ENCODE assay signal across 7 cellular contexts in genomic region chr16:67198238-67198734, GRCh38. TPM values are rescaled to one million over a fixed set of nuclear protein-coding genes. Genes with fewer than 3 reads are reported as not detected.
DNase-seq lines count a peak whose midpoint lies in the region; ATAC-seq, FAIRE-seq and TF ChIP-seq lines count a peak whose summit lies in the region.

No MANE protein-coding gene starts in this region.

- no peak for FAIRE-seq in GM12878 (lab: Jason Lieb, UNC)

- ATAC-seq in GM12878: peak; percentile 81

- TF ChIP-seq POLR2A in GM12878 (IDR thresholded peaks at IDR 0.05; ENCODE audit: low read depth, low read length): peak; percentile 52; the same call in 1 of the 2 replicates

- in situ Hi-C loops in GM12878 (cut with MboI): no loop called here

- H3K9me3 ChIP-seq in MM.1S (replicated peaks; ENCODE audit: insufficient read depth, low read length) (no peaks in the 10 kb centered on the region), GM12878 (replicated peaks; ENCODE audit: control insufficient read depth, insufficient read depth, low read length) (no peaks in the 10 kb centered on the region)

- H3K27ac ChIP-seq in MM.1S (ENCODE audit: low read length) (no peak overlapping the region), GM12878 (ENCODE audit: control insufficient read depth, insufficient read depth) (no peak overlapping the region), substantia nigra (ENCODE audit: low read depth, low read length, poor library complexity, severe bottlenecking) (no peak overlapping the region)

- POLR2A ChIA-PET in GM12878 (lab: Charles Lee): interaction anchor here (1.0 kb wide), 1 partner anchor 8 kb away, joined by 3 read pairs; no protein-coding TSS in a partner anchor

- H3K4me2 ChIP-seq in MM.1S (ENCODE audit: low read depth, low read length): no peak overlapping the region
- H3K4me2 ChIP-seq in GM12878 (ENCODE audit: control insufficient read depth, insufficient read depth): no peak overlapping the region

- H2AFZ ChIP-seq in MM.1S (ENCODE audit: low read length) (no peak overlapping the region), GM12878 (ENCODE audit: control insufficient read depth, low read depth, low read length) (no peak overlapping the region)

- 81% methylated on average over 12 of the region's 12 CpGs for WGBS in GM12878 (ENCODE audit: insufficient coverage, insufficient replicate concordance, low lambda C conversion rate, missing lambda C conversion rate)

- no peak for TF ChIP-seq RAD21 in GM12878 (IDR thresholded peaks at IDR 0.05; ENCODE audit: insufficient read depth, low read depth, low read length)

- TF ChIP-seq EP300 in GM12878 (IDR thresholded peaks at IDR 0.05; ENCODE audit: borderline replicate concordance in 1 of 2, control insufficient read depth in 1 of 2, low read depth in 2 of 2, low read length in 2 of 2): no peak

- peaks cover 35% of the 10 kb centered on the region for H3K79me2 ChIP-seq in MM.1S (ENCODE audit: low read length)
- H3K79me2 ChIP-seq in GM12878 (ENCODE audit: control insufficient read depth, insufficient read depth, low read length): peaks cover 10% of the 10 kb centered on the region

- no peak overlapping the region for H3K4me3 ChIP-seq in MM.1S (ENCODE audit: low read length)
- H3K4me3 ChIP-seq in GM12878: no peak overlapping the region

- H3K27me3 ChIP-seq in MM.1S (replicated peaks; ENCODE audit: insufficient read depth, low read length): no peaks in the 10 kb centered on the region
- no peaks in the 10 kb centered on the region for H3K27me3 ChIP-seq in GM12878 (replicated peaks in 1 of 2; ENCODE audit: control insufficient read depth in 2 of 2, insufficient read depth in 2 of 2, low read length in 1 of 2)

- TF ChIP-seq CTCF in MM.1S (IDR thresholded peaks at IDR 0.05; ENCODE audit: low read length) (peak; percentile 37), GM12878 (IDR thresholded peaks at IDR 0.05 in 2 of 3, conservative IDR thresholded peaks at IDR 0.05 in 1 of 3; ENCODE audit: control insufficient read depth in 2 of 3, extremely low read depth in 1 of 3, insufficient read depth in 1 of 3, low read depth in 3 of 3, low read length in 3 of 3) (peak; percentile 39 to 64 (median 59); a peak in 5 of 6 replicates)

- CTCF ChIA-PET in GM12878 (lab: Yijun Ruan, JAX): interaction anchor here (0.7 to 2.0 kb wide), 14 partner anchors 9 to 245 kb away, joined by 3 to 13 read pairs (median 4); partner anchors contain the start of genes FHOD1 and TMEM208

- peaks cover 16% of the 10 kb centered on the region; the same call in 1 of the 2 replicates for H3K36me3 ChIP-seq in MM.1S (replicated peaks; ENCODE audit: insufficient read depth, low read length)
- H3K36me3 ChIP-seq in GM12878 (ENCODE audit: control insufficient read depth in 2 of 2, insufficient read depth in 2 of 2, low read length in 1 of 2): peaks cover 22 to 52% of the 10 kb centered on the region in 2 experiments

- intact Hi-C loops in GM12878 (cut with micrococcal nuclease; ENCODE audit: unreplicated experiment): no loop called here

- no peaks in the 10 kb centered on the region for H3F3A ChIP-seq in MM.1S (ENCODE audit: insufficient read depth, low read length)

- BruUV-seq in GM12878 (replicated peaks; lab: Mats Ljungman, UMichigan): no TSS peak

- H4K20me1 ChIP-seq in MM.1S (ENCODE audit: insufficient read depth, low read length): no peaks in the 10 kb centered on the region
- peaks cover 7% of the 10 kb centered on the region for H4K20me1 ChIP-seq in GM12878 (ENCODE audit: control insufficient read depth, insufficient read depth)

- RAD21 ChIA-PET in GM12878 (lab: Charles Lee; ENCODE audit: unreplicated experiment): interaction anchor here (1.1 to 1.3 kb wide), 2 partner anchors 29 to 48 kb away, joined by 3 read pairs; partner anchors contain the start of gene FHOD1

- H3K4me1 ChIP-seq in MM.1S (ENCODE audit: low read length): peaks cover 4% of the 10 kb centered on the region; the same call in 1 of the 2 replicates
- H3K4me1 ChIP-seq in GM12878 (ENCODE audit: control insufficient read depth, insufficient read depth, low read length): peaks cover 4% of the 10 kb centered on the region; the same call in 1 of the 2 replicates

- H3K9me2 ChIP-seq in MM.1S (replicated peaks; ENCODE audit: insufficient read depth, low read length): no peaks in the 10 kb centered on the region

- H3K9ac ChIP-seq in MM.1S (ENCODE audit: low read length): no peak overlapping the region
- no peak overlapping the region for H3K9ac ChIP-seq in GM12878 (ENCODE audit: control insufficient read depth, insufficient read depth, low read length)

- DNase-seq in ELF-1 (ENCODE audit: low read depth, low spot score) (peak; percentile 71), MM.1S (no peak), GM12878 (ENCODE audit: low read depth, low spot score) (no peak), iPS-NIHi7 (ENCODE audit: extremely low spot score) (peak; percentile 72), substantia nigra (lab: John Stamatoyannopoulos, UW) (peak in 35 of 49 donors; percentile 5 to 78 (median 29)), NK-92 (lab: John Stamatoyannopoulos, UW; ENCODE audit: unreplicated experiment) (no peak), NCI-H2227 treated with DMSO at 0.1 percent for 48 hours (lab: John Stamatoyannopoulos, UW) (no peak)

- SMC1A ChIA-PET in GM12878 (lab: Charles Lee; ENCODE audit: uncharacterized antibody, unreplicated experiment): interaction anchor here (1.2 kb wide), 2 partner anchors 16 to 28 kb away, joined by 3 to 4 read pairs; partner anchors contain the start of gene TMEM208

RNA-seq across cellular contexts. Expression of gene ELMO3, which starts 0.6 kb away (rescaled TPM):
- total RNA-seq in GM12878 (2013; cell fraction: nucleolus; rRNA removed): 7.4 and 7.7 TPM in 2 replicates
- 2.9 and 3.3 TPM in 2 replicates for total RNA-seq in GM12878 (2014; rRNA removed)
- 0.83 and 0.85 TPM in 2 replicates for total RNA-seq in GM12878 (2014; rRNA removed; fragmentation: Illumina TruSeq; extraction: Trizol)
- total RNA-seq in GM12878 (2021): 4.7 TPM in 2 replicates
- 0.55 TPM for polyA plus RNA-seq in GM12878 (2011; ENCODE audit: low read depth)
- polyA plus RNA-seq in GM12878 (2011; rRNA removed): 1.4 and 2.3 TPM in 2 replicates
- polyA plus RNA-seq in GM12878 (2011; cell fraction: cytosol; rRNA removed): 2.3 and 4.2 TPM in 2 replicates
- 33.6 and 41.6 TPM in 2 replicates for polyA plus RNA-seq in GM12878 (2011; cell fraction: nucleus; rRNA removed)
- 2.2 and 2.3 TPM in 2 replicates for polyA plus RNA-seq in GM12878 (2012)
- polyA plus RNA-seq in GM12878 (2014; fragmentation: Illumina TruSeq; extraction: Trizol): 0.08 and 0.46 TPM in 2 replicates
- polyA plus RNA-seq in GM12878 (2014; fragmentation: Nextera tagmentation; extraction: Ambion mirVana): under 1 TPM in 1 of 2 experiments, not detected in 1; 0.05 TPM
- 4.2 and 4.6 TPM in 2 replicates for polyA plus RNA-seq in GM12878 (2014; rRNA removed)
- polyA plus RNA-seq in GM12878 (2016; fragmentation: Nextera tagmentation; extraction: Ambion mirVana): under 1 TPM; 0.64 to 0.96 TPM
- 0.44 and 1.9 TPM in 2 replicates for polyA minus RNA-seq in GM12878 (2011; rRNA and poly(A)+ RNA removed)
- 0.80 TPM in 1 of 2 replicates, not detected in the other for polyA minus RNA-seq in GM12878 (2011; cell fraction: cytosol; rRNA and poly(A)+ RNA removed)
- 4.0 and 7.6 TPM in 2 replicates for polyA minus RNA-seq in GM12878 (2011; cell fraction: nucleus; rRNA and poly(A)+ RNA removed)

RNA-seq across cellular contexts. Expression of gene E2F4, which starts 6.3 kb away (rescaled TPM):
- total RNA-seq in GM12878 (2013; cell fraction: nucleolus; rRNA removed): 90.6 and 96.1 TPM in 2 replicates
- total RNA-seq in GM12878 (2014; rRNA removed) (105 and 116 TPM in 2 replicates), GM12878 (2014; rRNA removed; fragmentation: Illumina TruSeq; extraction: Trizol) (68.2 and 72.6 TPM in 2 replicates), GM12878 (2021) (96.7 and 108 TPM in 2 replicates)
- polyA plus RNA-seq in GM12878 (2011; ENCODE audit: low read depth): 51.0 TPM
- polyA plus RNA-seq in GM12878 (2011; rRNA removed) (42.7 and 75.6 TPM in 2 replicates), GM12878 (2014; fragmentation: Illumina TruSeq; extraction: Trizol) (38.3 and 88.0 TPM in 2 replicates), GM12878 (2014; fragmentation: Nextera tagmentation; extraction: Ambion mirVana) (10 to 100 TPM; 11.7 to 16.5 TPM), GM12878 (2014; rRNA removed) (132 and 147 TPM in 2 replicates), GM12878 (2016; fragmentation: Nextera tagmentation; extraction: Ambion mirVana) (100 to 1,000 TPM; 104 to 110 TPM)
- 126 and 137 TPM in 2 replicates for polyA plus RNA-seq in GM12878 (2011; cell fraction: cytosol; rRNA removed)
- 235 and 287 TPM in 2 replicates for polyA plus RNA-seq in GM12878 (2011; cell fraction: nucleus; rRNA removed)
- 64.9 and 80.5 TPM in 2 replicates for polyA plus RNA-seq in GM12878 (2012)
- polyA minus RNA-seq in GM12878 (2011; rRNA and poly(A)+ RNA removed): 75.3 and 103 TPM in 2 replicates
- polyA minus RNA-seq in GM12878 (2011; cell fraction: cytosol; rRNA and poly(A)+ RNA removed): 28.5 and 40.3 TPM in 2 replicates
- polyA minus RNA-seq in GM12878 (2011; cell fraction: nucleus; rRNA and poly(A)+ RNA removed): 62.7 and 107 TPM in 2 replicates

RNA-seq across cellular contexts. Expression of gene EXOC3L1, which starts 8.3 kb away (rescaled TPM):
- total RNA-seq in GM12878 (2013; cell fraction: nucleolus; rRNA removed): not detected in 2 replicates
- total RNA-seq in GM12878 (2014; rRNA removed) (not detected in 2 replicates), GM12878 (2014; rRNA removed; fragmentation: Illumina TruSeq; extraction: Trizol) (not detected in 2 replicates), GM12878 (2021) (not detected in 2 replicates)
- not detected for polyA plus RNA-seq in GM12878 (2011; ENCODE audit: low read depth)
- polyA plus RNA-seq in GM12878 (2011; rRNA removed) (not detected in 2 replicates), GM12878 (2014; fragmentation: Illumina TruSeq; extraction: Trizol) (not detected in 2 replicates), GM12878 (2014; fragmentation: Nextera tagmentation; extraction: Ambion mirVana) (not detected), GM12878 (2014; rRNA removed) (0.03 TPM in 1 of 2 replicates, not detected in the other), GM12878 (2016; fragmentation: Nextera tagmentation; extraction: Ambion mirVana) (under 1 TPM; 0.07 to 0.42 TPM)
- 0.01 and 0.07 TPM in 2 replicates for polyA plus RNA-seq in GM12878 (2011; cell fraction: cytosol; rRNA removed)
- polyA plus RNA-seq in GM12878 (2011; cell fraction: nucleus; rRNA removed): 0.04 TPM in 1 of 2 replicates, not detected in the other
- not detected in 2 replicates for polyA plus RNA-seq in GM12878 (2012)
- polyA minus RNA-seq in GM12878 (2011; rRNA and poly(A)+ RNA removed): not detected in 2 replicates
- not detected in 2 replicates for polyA minus RNA-seq in GM12878 (2011; cell fraction: cytosol; rRNA and poly(A)+ RNA removed)
- not detected in 2 replicates for polyA minus RNA-seq in GM12878 (2011; cell fraction: nucleus; rRNA and poly(A)+ RNA removed)

RNA-seq across cellular contexts. Expression of gene MATCAP1, which starts 14.5 kb away (rescaled TPM):
- 43.8 and 52.6 TPM in 2 replicates for total RNA-seq in GM12878 (2013; cell fraction: nucleolus; rRNA removed)
- total RNA-seq in GM12878 (2014; rRNA removed) (11.3 and 11.6 TPM in 2 replicates), GM12878 (2014; rRNA removed; fragmentation: Illumina TruSeq; extraction: Trizol) (7.0 and 7.8 TPM in 2 replicates), GM12878 (2021) (18.3 and 18.8 TPM in 2 replicates)
- polyA plus RNA-seq in GM12878 (2011; ENCODE audit: low read depth): 9.8 TPM
- polyA plus RNA-seq in GM12878 (2011; rRNA removed) (15.5 and 20.1 TPM in 2 replicates), GM12878 (2014; fragmentation: Illumina TruSeq; extraction: Trizol) (7.2 and 9.5 TPM in 2 replicates), GM12878 (2014; fragmentation: Nextera tagmentation; extraction: Ambion mirVana) (1 to 10 TPM; 2.8 to 6.6 TPM), GM12878 (2014; rRNA removed) (25.8 and 28.9 TPM in 2 replicates), GM12878 (2016; fragmentation: Nextera tagmentation; extraction: Ambion mirVana) (1 to 10 TPM; 5.6 to 7.6 TPM)
- 28.8 and 36.3 TPM in 2 replicates for polyA plus RNA-seq in GM12878 (2011; cell fraction: cytosol; rRNA removed)
- 244 and 246 TPM in 2 replicates for polyA plus RNA-seq in GM12878 (2011; cell fraction: nucleus; rRNA removed)
- polyA plus RNA-seq in GM12878 (2012): 22.5 and 23.5 TPM in 2 replicates
- polyA minus RNA-seq in GM12878 (2011; rRNA and poly(A)+ RNA removed): 9.6 and 23.4 TPM in 2 replicates
- polyA minus RNA-seq in GM12878 (2011; cell fraction: cytosol; rRNA and poly(A)+ RNA removed): 5.3 and 10.4 TPM in 2 replicates
- polyA minus RNA-seq in GM12878 (2011; cell fraction: nucleus; rRNA and poly(A)+ RNA removed): 33.2 and 41.7 TPM in 2 replicates

RNA-seq across cellular contexts. Expression of gene NOL3, which starts 27.9 kb away (rescaled TPM):
- 59.6 and 65.7 TPM in 2 replicates for total RNA-seq in GM12878 (2013; cell fraction: nucleolus; rRNA removed)
- total RNA-seq in GM12878 (2014; rRNA removed) (4.3 and 4.5 TPM in 2 replicates), GM12878 (2014; rRNA removed; fragmentation: Illumina TruSeq; extraction: Trizol) (1.5 and 2.3 TPM in 2 replicates), GM12878 (2021) (5.0 and 5.3 TPM in 2 replicates)
- 7.8 TPM for polyA plus RNA-seq in GM12878 (2011; ENCODE audit: low read depth)
- polyA plus RNA-seq in GM12878 (2011; rRNA removed) (18.4 and 19.5 TPM in 2 replicates), GM12878 (2014; fragmentation: Illumina TruSeq; extraction: Trizol) (3.0 and 4.2 TPM in 2 replicates), GM12878 (2014; fragmentation: Nextera tagmentation; extraction: Ambion mirVana) (under 1 TPM; 0.31 to 0.44 TPM), GM12878 (2014; rRNA removed) (4.8 and 5.8 TPM in 2 replicates), GM12878 (2016; fragmentation: Nextera tagmentation; extraction: Ambion mirVana) (1 to 10 TPM; 1.6 to 2.4 TPM)
- 12.9 and 13.1 TPM in 2 replicates for polyA plus RNA-seq in GM12878 (2011; cell fraction: cytosol; rRNA removed)
- polyA plus RNA-seq in GM12878 (2011; cell fraction: nucleus; rRNA removed): 47.9 and 53.2 TPM in 2 replicates
- polyA plus RNA-seq in GM12878 (2012): 21.1 and 24.3 TPM in 2 replicates
- 9.1 and 9.5 TPM in 2 replicates for polyA minus RNA-seq in GM12878 (2011; rRNA and poly(A)+ RNA removed)
- polyA minus RNA-seq in GM12878 (2011; cell fraction: cytosol; rRNA and poly(A)+ RNA removed): 1.2 TPM in 1 of 2 replicates, not detected in the other
- 5.7 and 8.5 TPM in 2 replicates for polyA minus RNA-seq in GM12878 (2011; cell fraction: nucleus; rRNA and poly(A)+ RNA removed)

Comparison
In these comparisons a context has a peak if more than half of its experiments do, and no peak if none do; other contexts are left out.
1. DNase-seq: peak in ELF-1 (single experiment), iPS-NIHi7 (single experiment) and substantia nigra (35 of 49); none in MM.1S (single experiment), GM12878 (single experiment), NK-92 (single experiment) and NCI-H2227 treated with DMSO at 0.1 percent for 48 hours (single experiment).